16 cellular contexts compared by ENCODE assay signal in the genomic region with DNA sequence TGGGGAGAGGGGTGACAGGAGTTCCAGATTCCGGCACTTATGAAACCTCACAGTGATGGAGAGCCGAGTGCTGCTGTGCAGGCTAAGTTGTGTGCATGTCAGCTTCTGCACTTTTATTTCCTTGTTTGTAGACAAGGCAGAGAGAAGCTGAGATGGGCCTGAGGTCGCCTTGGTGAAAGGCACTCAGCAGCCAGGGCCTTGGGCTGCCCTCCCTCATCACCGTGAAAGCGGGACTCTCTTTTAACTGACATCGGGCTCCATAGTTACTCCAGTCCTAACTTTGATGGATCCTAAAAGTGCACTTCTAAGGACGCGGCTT. TPM values are rescaled to one million over a fixed set of nuclear protein-coding genes. Genes with fewer than 3 reads are reported as not detected.
DNase-seq lines count a peak whose midpoint lies in the region; ATAC-seq and TF ChIP-seq lines count a peak whose summit lies in the region.
"Had no signal": no experiment of that assay in that cellular context is flagged by ENCODE, and none has a peak within 500 bp of the region (broad histone marks: within the 10 kb centered on the region; RNA-seq: fewer than 3 reads in every experiment).

No MANE protein-coding gene starts in this region.

- H3K4me2 ChIP-seq in osteoblast (ENCODE audit: insufficient read depth, low read length), result no peak overlapping the region

- no peaks in the 10 kb centered on the region for H3K9me3 Mint-ChIP-seq in CD8-positive, alpha-beta memory T cell
- no peaks in the 10 kb centered on the region for H3K9me3 Mint-ChIP-seq in chondrocyte (ENCODE audit: low read depth)
- H3K9me3 Mint-ChIP-seq: GM23338 had no signal

- peaks cover 72 to 96% (median 76%) of the 10 kb centered on the region in 3 donors for H3K4me1 Mint-ChIP-seq in CD8-positive, alpha-beta memory T cell
- H3K4me1 Mint-ChIP-seq in chondrocyte (ENCODE audit: low read depth), result peaks cover 64% of the 10 kb centered on the region

- POLR2A ChIA-PET in CD8-positive, alpha-beta memory T cell (lab: Charles Lee), result no interaction called here

- no peak for TF ChIP-seq CTCF in chondrocyte (IDR thresholded peaks at IDR 0.05)
- TF ChIP-seq CTCF in gastrocnemius medialis (IDR thresholded peaks at IDR 0.05 in 4 of 5, conservative IDR thresholded peaks at IDR 0.05 in 1 of 5), result no peak
- TF ChIP-seq CTCF in osteoblast (IDR thresholded peaks at IDR 0.05; ENCODE audit: extremely low read depth, low read depth, low read length), result no peak

- TF ChIP-seq POLR2A in gastrocnemius medialis (IDR thresholded peaks at IDR 0.05), result no peak

- no peak for DNase-seq in CD8-positive, alpha-beta memory T cell
- DNase-seq in chondrocyte (ENCODE audit: low spot score) (no peak), gastrocnemius medialis (no peak), SIG-M5 (lab: John Stamatoyannopoulos, UW) (no peak), NCI-H524 (lab: John Stamatoyannopoulos, UW) (no peak), osteoblast (ENCODE audit: insufficient read length, low spot score, missing footprints) (no peak), anterior cingulate cortex (lab: John Stamatoyannopoulos, UW) (no peak)
- DNase-seq: activated T-cell treated with anti-CD3 and anti-CD28 coated beads for 4 hours, amniotic stem cell, glutamatergic neuron, NCI-H2227 treated with DMSO at 0.1 percent for 48 hours had no signal

- H3K4me3 ChIP-seq in CD8-positive, alpha-beta memory T cell (ENCODE audit: low read length), result no peak overlapping the region
- H3K4me3 ChIP-seq in gastrocnemius medialis (no peak overlapping the region), osteoblast (ENCODE audit: insufficient read depth, low read length) (no peak overlapping the region)
- H3K4me3 ChIP-seq: lung had no signal

- H3K27ac Mint-ChIP-seq in CD8-positive, alpha-beta memory T cell, result peak overlapping the region; percentile 58 to 96 (median 83)
- H3K27ac Mint-ChIP-seq in chondrocyte (ENCODE audit: unreplicated experiment), result peak overlapping the region; percentile 12
- H3K27ac Mint-ChIP-seq: GM23338 had no signal

- intact Hi-C loops in gastrocnemius medialis (cut with DNase I; ENCODE audit: low total_unique reads), result loop anchor here (10.0 kb wide), 1 partner anchor 620 kb away; a partner anchor contains a TSS

- peak overlapping the region; percentile 70 to 92 (median 85) for H3K4me3 Mint-ChIP-seq in CD8-positive, alpha-beta memory T cell
- H3K4me3 Mint-ChIP-seq in chondrocyte (ENCODE audit: unreplicated experiment), result no peak overlapping the region
- H3K4me3 Mint-ChIP-seq: GM23338 had no signal

- H2AFZ ChIP-seq in osteoblast (ENCODE audit: low read length), result no peak overlapping the region
- H2AFZ ChIP-seq: GM23338, parathyroid adenoma had no signal

- CTCF ChIA-PET in CD8-positive, alpha-beta memory T cell (lab: Charles Lee), result interaction anchor here (1.3 to 2.8 kb wide), 2 partner anchors 13 to 16 kb away, joined by 3 to 7 read pairs; a partner anchor contains a TSS

- no peaks in the 10 kb centered on the region for H3K36me3 ChIP-seq in CD8-positive, alpha-beta memory T cell (ENCODE audit: insufficient read depth, low read length)
- H3K36me3 ChIP-seq in gastrocnemius medialis (no peaks in the 10 kb centered on the region), osteoblast (ENCODE audit: insufficient read depth, low read length) (peaks cover 3% of the 10 kb centered on the region)

- H3K79me2 ChIP-seq in osteoblast (ENCODE audit: insufficient read depth, low read length), result peaks cover 97% of the 10 kb centered on the region

- H3K36me3 Mint-ChIP-seq in CD8-positive, alpha-beta memory T cell, result peaks cover 0 to 19% (median 0%) of the 10 kb centered on the region in 3 donors
- no peaks in the 10 kb centered on the region for H3K36me3 Mint-ChIP-seq in chondrocyte (ENCODE audit: low read depth)

- H3K9me3 ChIP-seq in CD8-positive, alpha-beta memory T cell (ENCODE audit: low read length), result no peaks in the 10 kb centered on the region
- H3K9me3 ChIP-seq in gastrocnemius medialis (no peaks in the 10 kb centered on the region), osteoblast (ENCODE audit: low read depth, low read length) (no peaks in the 10 kb centered on the region)

- H3K27ac ChIP-seq in CD8-positive, alpha-beta memory T cell (ENCODE audit: low read depth, low read length), result peak overlapping the region; percentile 31
- H3K27ac ChIP-seq in gastrocnemius medialis (peak overlapping the region; percentile 7 to 80 (median 26)), osteoblast (ENCODE audit: low read depth, low read length) (no peak overlapping the region)
- H3K27ac ChIP-seq: C4-2B, parathyroid adenoma had no signal

- peaks cover 96% of the 10 kb centered on the region for H4K20me1 ChIP-seq in osteoblast (ENCODE audit: insufficient read depth, low read length)

- in situ Hi-C loops in gastrocnemius medialis (cut with MboI; ENCODE audit: low sequenced_read_pairs in 4 of 4), result no loop called here

- peaks cover 74% of the 10 kb centered on the region for H3K4me1 ChIP-seq in CD8-positive, alpha-beta memory T cell (ENCODE audit: insufficient read depth, low read length)
- H3K4me1 ChIP-seq in gastrocnemius medialis, result peaks cover 75 to 86% of the 10 kb centered on the region in 2 donors
- H3K4me1 ChIP-seq in osteoblast (ENCODE audit: insufficient read depth, low read length), result peaks cover 27% of the 10 kb centered on the region

- H3K27me3 ChIP-seq in CD8-positive, alpha-beta memory T cell (ENCODE audit: insufficient read depth, low read length, poor library complexity, severe bottlenecking), result no peaks in the 10 kb centered on the region
- H3K27me3 ChIP-seq in gastrocnemius medialis (no peaks in the 10 kb centered on the region), osteoblast (ENCODE audit: insufficient read depth, low read length) (no peaks in the 10 kb centered on the region)

- no peaks in the 10 kb centered on the region for H3K27me3 Mint-ChIP-seq in CD8-positive, alpha-beta memory T cell
- no peaks in the 10 kb centered on the region for H3K27me3 Mint-ChIP-seq in chondrocyte (ENCODE audit: low read depth)

- peak; percentile 3 for ATAC-seq in HG02798 (IDR thresholded peaks at IDR 0.05; ENCODE audit: poor library complexity, unreplicated experiment)
- ATAC-seq in gastrocnemius medialis, result no peak

RNA-seq across cellular contexts. Expression of a gene that starts 7.6 kb away (rescaled TPM):
- total RNA-seq in CD8-positive, alpha-beta memory T cell, result 100 to 1,000 TPM; 176 to 189 TPM
- 107 TPM for polyA plus RNA-seq in CD8-positive, alpha-beta memory T cell
- total RNA-seq in chondrocyte (403 to 442 TPM (median 441 TPM) in 3 replicates), gastrocnemius medialis (10 to 100 TPM; 54.5 to 87.0 (median 66.8) TPM), osteoblast (184 and 195 TPM in 2 replicates)

RNA-seq across cellular contexts. Expression of a gene that starts 15.9 kb away (rescaled TPM):
- total RNA-seq in CD8-positive, alpha-beta memory T cell, result 10 to 100 TPM; 79.6 to 84.1 TPM
- 85.6 TPM for polyA plus RNA-seq in CD8-positive, alpha-beta memory T cell
- total RNA-seq in chondrocyte, result 44.1 to 55.2 TPM (median 52.2 TPM) in 3 replicates
- 10 to 100 TPM; 53.4 to 92.5 (median 76.8) TPM for total RNA-seq in gastrocnemius medialis
- total RNA-seq in osteoblast, result 42.4 and 46.7 TPM in 2 replicates

RNA-seq across cellular contexts. Expression of a gene that starts 59.6 kb away (rescaled TPM):
- not detected for total RNA-seq in CD8-positive, alpha-beta memory T cell
- not detected for polyA plus RNA-seq in CD8-positive, alpha-beta memory T cell
- total RNA-seq in chondrocyte (not detected in 3 replicates), gastrocnemius medialis (not detected), osteoblast (under 0.01 TPM in 1 of 2 replicates, not detected in the other)
- total RNA-seq: GM23338 had no signal
- polyA plus RNA-seq: GM23338 had no signal
